Comparison of ENCODE assay signal across 9 cellular contexts in genomic region chr1:156838972-156839371, GRCh38. TPM values are rescaled to one million over a fixed set of nuclear protein-coding genes. Genes with fewer than 3 reads are reported as not detected.
DNase-seq lines count a peak whose midpoint lies in the region; ATAC-seq and TF ChIP-seq lines count a peak whose summit lies in the region.
"Had no signal": no experiment of that assay in that cellular context is flagged by ENCODE, and none has a peak within 500 bp of the region (broad histone marks: within the 10 kb centered on the region; RNA-seq: fewer than 3 reads in every experiment).

No MANE protein-coding gene starts in this region.

- POLR2A ChIA-PET in HEK293T (lab: Yijun Ruan, JAX) = interaction anchor here (1.0 kb wide), 1 partner anchor 52 kb away, joined by 3 read pairs; no protein-coding TSS in a partner anchor

- no peak overlapping the region for H3K4me3 ChIP-seq in CD4-positive, CD25-positive, alpha-beta regulatory T cell (ENCODE audit: low read depth, low read length)

- TF ChIP-seq CTCF in VCaP (conservative IDR thresholded peaks at IDR 0.05) (peak; percentile 89), nephron (IDR thresholded peaks at IDR 0.05; ENCODE audit: unreplicated experiment in 3 of 3) (peak; percentile 75 to 79 (median 76)), omental fat pad (IDR thresholded peaks at IDR 0.05) (peak in 1 of 3 donors; percentile 32)

- no peaks in the 10 kb centered on the region for H3K36me3 Mint-ChIP-seq in CD4-positive, CD25-positive, alpha-beta regulatory T cell
- peaks cover 7% of the 10 kb centered on the region for H3K36me3 Mint-ChIP-seq in nephron (ENCODE audit: low read depth)

- no peak overlapping the region for H3K27ac Mint-ChIP-seq in CD4-positive, CD25-positive, alpha-beta regulatory T cell
- H3K27ac Mint-ChIP-seq in nephron = no peak overlapping the region

- peak; percentile 26 to 55 (median 49) for DNase-seq in CD4-positive, CD25-positive, alpha-beta regulatory T cell
- DNase-seq in HEK293T (ENCODE audit: extremely low spot score) (peak; percentile 86), omental fat pad (ENCODE audit: low spot score) (no peak)
- peak; percentile 29 for DNase-seq in effector CD8-positive, alpha-beta T cell (lab: John Stamatoyannopoulos, UW)

- H3K4me1 ChIP-seq in CD4-positive, CD25-positive, alpha-beta regulatory T cell (ENCODE audit: control insufficient read depth, insufficient read depth, low read length, poor library complexity, severe bottlenecking) = peaks cover 22% of the 10 kb centered on the region

- no peaks in the 10 kb centered on the region for H3K9me3 Mint-ChIP-seq in CD4-positive, CD25-positive, alpha-beta regulatory T cell
- no peaks in the 10 kb centered on the region for H3K9me3 Mint-ChIP-seq in nephron

- no peaks in the 10 kb centered on the region for H3K36me3 ChIP-seq in CD4-positive, CD25-positive, alpha-beta regulatory T cell (ENCODE audit: control insufficient read depth, insufficient read depth, low read length)

- CTCF ChIA-PET in HEK293T (lab: Yijun Ruan, JAX) = interaction anchor here (0.5 to 3.7 kb wide), 24 partner anchors 9 to 311 kb away, joined by 3 to 62 read pairs (median 4); partner anchors contain the start of genes LRRC71 and NTRK1

- H3K4me3 Mint-ChIP-seq in CD4-positive, CD25-positive, alpha-beta regulatory T cell = no peak overlapping the region
- no peak overlapping the region for H3K4me3 Mint-ChIP-seq in nephron

- peaks cover 5% of the 10 kb centered on the region for H3K27me3 ChIP-seq in CD4-positive, CD25-positive, alpha-beta regulatory T cell (ENCODE audit: control insufficient read depth, insufficient read depth, low read length)

- peaks cover 7 to 39% (median 14%) of the 10 kb centered on the region in 4 donors for H3K4me1 Mint-ChIP-seq in CD4-positive, CD25-positive, alpha-beta regulatory T cell
- H3K4me1 Mint-ChIP-seq in nephron = peaks cover 20% of the 10 kb centered on the region

- H3K9me3 ChIP-seq in CD4-positive, CD25-positive, alpha-beta regulatory T cell (ENCODE audit: control insufficient read depth in 2 of 2, low read length in 2 of 2) = no peaks in the 10 kb centered on the region

- H3K27me3 Mint-ChIP-seq in CD4-positive, CD25-positive, alpha-beta regulatory T cell = peaks cover 10% of the 10 kb centered on the region
- H3K27me3 Mint-ChIP-seq in nephron (ENCODE audit: low read depth) = peaks cover 83% of the 10 kb centered on the region

- no peak overlapping the region for H3K27ac ChIP-seq in CD4-positive, CD25-positive, alpha-beta regulatory T cell (ENCODE audit: insufficient read depth, low read length, poor library complexity, severe bottlenecking)
- H3K27ac ChIP-seq in VCaP = no peak overlapping the region

- peak; percentile 22 to 38 for ATAC-seq in CD4-positive, CD25-positive, alpha-beta regulatory T cell (ENCODE audit: low read depth in 2 of 2)
- ATAC-seq in omental fat pad (ENCODE audit: low FRiP score) = no peak
- ATAC-seq in HG03108 (IDR thresholded peaks at IDR 0.05; ENCODE audit: unreplicated experiment) = no peak
- ATAC-seq in HG03039 (IDR thresholded peaks at IDR 0.05; ENCODE audit: unreplicated experiment) = no peak

TF ChIP-seq in HEK293T, 16 proteins besides CTCF, POLR2A, EP300 and RAD21:
- no peak for TF ChIP-seq FOXK2 (IDR thresholded peaks at IDR 0.05)
- no peak for TF ChIP-seq CTBP1 (IDR thresholded peaks at IDR 0.05; ENCODE audit: borderline replicate concordance)
- TF ChIP-seq L3MBTL2 (conservative IDR thresholded peaks at IDR 0.05) = no peak
- TF ChIP-seq FOXM1 (IDR thresholded peaks at IDR 0.05; ENCODE audit: borderline replicate concordance) = no peak

RNA-seq across cellular contexts. Expression of gene INSRR, which starts 19.9 kb away (rescaled TPM):
- 0.07 TPM for total RNA-seq in CD4-positive, CD25-positive, alpha-beta regulatory T cell
- polyA plus RNA-seq in CD4-positive, CD25-positive, alpha-beta regulatory T cell = not detected
- total RNA-seq in omental fat pad = under 1 TPM in 3 of 4 donors, not detected in 1; 0.06 to 0.12 (median 0.09) TPM
- total RNA-seq: HT1080 had no signal

RNA-seq across cellular contexts. Expression of gene NTRK1, which starts 21.7 kb away (rescaled TPM):
- total RNA-seq in CD4-positive, CD25-positive, alpha-beta regulatory T cell = 0.91 TPM
- polyA plus RNA-seq in CD4-positive, CD25-positive, alpha-beta regulatory T cell = under 1 TPM in 3 of 4 donors, not detected in 1; 0.06 to 0.44 (median 0.10) TPM
- total RNA-seq in omental fat pad = 1 to 10 TPM; 1.3 to 6.3 (median 1.6) TPM

RNA-seq across cellular contexts. Expression of gene SH2D2A, which starts 22.3 kb away (rescaled TPM):
- 158 TPM for total RNA-seq in CD4-positive, CD25-positive, alpha-beta regulatory T cell
- polyA plus RNA-seq in CD4-positive, CD25-positive, alpha-beta regulatory T cell = 10 to 100 TPM; 27.3 to 36.4 (median 31.2) TPM
- total RNA-seq in omental fat pad = 1 to 10 TPM; 2.2 to 6.5 (median 3.7) TPM

RNA-seq across cellular contexts. Expression of gene PEAR1, which starts 54.5 kb away (rescaled TPM):
- total RNA-seq in CD4-positive, CD25-positive, alpha-beta regulatory T cell = 1.3 TPM
- polyA plus RNA-seq in CD4-positive, CD25-positive, alpha-beta regulatory T cell = not detected
- 10 to 100 TPM in 2 of 4 donors, 1 to 10 TPM in 2; 5.4 to 29.5 (median 9.0) TPM for total RNA-seq in omental fat pad

Comparison
In these comparisons a context has a peak if more than half of its experiments do, and no peak if none do; other contexts are left out.
1. ATAC-seq: peak in CD4-positive, CD25-positive, alpha-beta regulatory T cell (2 of 2); none in omental fat pad (single experiment), HG03108 (single experiment) and HG03039 (single experiment).
2. RNA of gene SH2D2A, which starts 22.3 kb away (total RNA-seq): 158 TPM in CD4-positive, CD25-positive, alpha-beta regulatory T cell (single experiment); 2.2 to 6.5 TPM in omental fat pad; every median in the first group is over 10 times any median in the second.